ENCODE assay signal across 15 cellular contexts in genomic region chr4:153577053-153577452, GRCh38.
DNase-seq lines count a peak whose midpoint lies in the region; ATAC-seq and TF ChIP-seq lines count a peak whose summit lies in the region.
"Had no signal": no experiment of that assay in that cellular context is flagged by ENCODE, and none has a peak within 500 bp of the region (broad histone marks: within the 10 kb centered on the region; RNA-seq: fewer than 3 reads in every experiment).

No MANE protein-coding gene starts in this region.

- DNase-seq in activated naive CD8-positive, alpha-beta T cell treated with anti-CD3 and anti-CD28 coated beads, Interleukin-2, amount 50 U/mL, for 24 hours: no peak
- DNase-seq in NCI-H2029 treated with DMSO at 0.1 percent for 48 hours (lab: John Stamatoyannopoulos, UW) (peak; percentile 2), glutamatergic neuron (no peak), NCI-H187 (lab: John Stamatoyannopoulos, UW) (no peak)
- no peak for DNase-seq in activated CD8-positive, alpha-beta memory T cell treated with anti-CD3 and anti-CD28 coated beads, Interleukin-2, amount 50 U/mL, for 4 hours
- DNase-seq: activated T-cell treated with anti-CD3 and anti-CD28 coated beads, Interleukin-2, amount 50 U/mL, for 1 hour; aorta; BE2C; cortex of kidney; IMR-90; NCI-H1436 treated with DMSO at 0.1 percent for 48 hours; stimulated activated CD4-positive, alpha-beta T cell treated with anti-CD3 and anti-CD28 coated beads, Interleukin-15, amount 100 ng/mL, for 24 hours had no signal

- H3K4me1 Mint-ChIP-seq in activated naive CD8-positive, alpha-beta T cell (ENCODE audit: low read depth): peaks cover 56% of the 10 kb centered on the region
- H3K4me1 Mint-ChIP-seq in activated naive CD8-positive, alpha-beta T cell treated with anti-CD3 and anti-CD28 coated beads, Interleukin-2, amount 50 U/mL, for 24 hours: peaks cover 60% of the 10 kb centered on the region
- peaks cover 14% of the 10 kb centered on the region for H3K4me1 Mint-ChIP-seq in glutamatergic neuron (ENCODE audit: low read depth, unreplicated experiment)

- H3K27ac Mint-ChIP-seq in activated naive CD8-positive, alpha-beta T cell: peak overlapping the region; percentile 24
- no peak overlapping the region for H3K27ac Mint-ChIP-seq in activated naive CD8-positive, alpha-beta T cell treated with anti-CD3 and anti-CD28 coated beads, Interleukin-2, amount 50 U/mL, for 24 hours
- H3K27ac Mint-ChIP-seq in glutamatergic neuron (ENCODE audit: unreplicated experiment): peak overlapping the region; percentile 20
- H3K27ac Mint-ChIP-seq: progenitor cell of endocrine pancreas had no signal

- peaks cover 8% of the 10 kb centered on the region for H3K36me3 Mint-ChIP-seq in activated naive CD8-positive, alpha-beta T cell
- H3K36me3 Mint-ChIP-seq in activated naive CD8-positive, alpha-beta T cell treated with anti-CD3 and anti-CD28 coated beads, Interleukin-2, amount 50 U/mL, for 24 hours (ENCODE audit: low read depth): peaks cover 24% of the 10 kb centered on the region
- no peaks in the 10 kb centered on the region for H3K36me3 Mint-ChIP-seq in glutamatergic neuron (ENCODE audit: unreplicated experiment)

- no peaks in the 10 kb centered on the region for H3K9me3 Mint-ChIP-seq in activated naive CD8-positive, alpha-beta T cell (ENCODE audit: low read depth)
- no peaks in the 10 kb centered on the region for H3K9me3 Mint-ChIP-seq in activated naive CD8-positive, alpha-beta T cell treated with anti-CD3 and anti-CD28 coated beads, Interleukin-2, amount 50 U/mL, for 24 hours
- peaks cover 8% of the 10 kb centered on the region for H3K9me3 Mint-ChIP-seq in glutamatergic neuron (ENCODE audit: unreplicated experiment)

- H3K4me3 Mint-ChIP-seq in activated naive CD8-positive, alpha-beta T cell: no peak overlapping the region
- no peak overlapping the region for H3K4me3 Mint-ChIP-seq in activated naive CD8-positive, alpha-beta T cell treated with anti-CD3 and anti-CD28 coated beads, Interleukin-2, amount 50 U/mL, for 24 hours
- H3K4me3 Mint-ChIP-seq in glutamatergic neuron (ENCODE audit: unreplicated experiment): no peak overlapping the region

- no peak for ATAC-seq in activated naive CD8-positive, alpha-beta T cell treated with anti-CD3 and anti-CD28 coated beads, Interleukin-2, amount 50 U/mL, for 24 hours
- ATAC-seq in HG02642 (IDR thresholded peaks at IDR 0.05; ENCODE audit: poor library complexity, unreplicated experiment): no peak

- no peaks in the 10 kb centered on the region for H3K27me3 Mint-ChIP-seq in activated naive CD8-positive, alpha-beta T cell
- H3K27me3 Mint-ChIP-seq in activated naive CD8-positive, alpha-beta T cell treated with anti-CD3 and anti-CD28 coated beads, Interleukin-2, amount 50 U/mL, for 24 hours: no peaks in the 10 kb centered on the region
- peaks cover 2% of the 10 kb centered on the region for H3K27me3 Mint-ChIP-seq in glutamatergic neuron (ENCODE audit: unreplicated experiment)
- H3K27me3 Mint-ChIP-seq: progenitor cell of endocrine pancreas had no signal

- no peak for TF ChIP-seq CTCF in glutamatergic neuron (IDR thresholded peaks at IDR 0.05; ENCODE audit: partially characterized antibody, unreplicated experiment)
